In the genomic region with DNA sequence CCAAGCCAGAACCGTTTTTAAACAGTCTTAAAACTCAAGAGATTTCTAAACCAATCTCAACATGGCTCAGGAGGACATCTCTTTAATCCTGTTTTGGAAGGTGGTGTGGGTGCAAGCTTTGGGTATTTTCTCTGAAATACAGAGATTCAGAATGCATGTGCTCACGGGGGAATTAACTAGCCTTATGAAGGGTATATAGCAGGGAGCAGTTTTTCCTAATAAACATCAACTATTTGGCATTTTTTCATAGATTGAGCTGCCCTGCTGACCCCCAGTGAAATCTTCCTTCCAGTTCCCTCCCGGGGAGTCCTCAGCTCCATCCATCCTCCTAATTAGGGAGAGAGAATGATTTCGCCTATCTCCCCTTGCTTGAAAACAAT, we compare ENCODE assay signal across 12 cellular contexts.
DNase-seq lines count a peak whose midpoint lies in the region; ATAC-seq and TF ChIP-seq lines count a peak whose summit lies in the region.
"Had no signal": no experiment of that assay in that cellular context is flagged by ENCODE, and none has a peak within 500 bp of the region (broad histone marks: within the 10 kb centered on the region; RNA-seq: fewer than 3 reads in every experiment).

No MANE protein-coding gene starts in this region.

- intact Hi-C loops in thyroid gland (cut with DNase I), result no loop called here

- no peak for ATAC-seq in GM21423 (IDR thresholded peaks at IDR 0.05; ENCODE audit: unreplicated experiment)
- ATAC-seq: activated CD4-positive, alpha-beta T cell treated with anti-CD3 and anti-CD28 coated beads for 36 hours had no signal

- TF ChIP-seq CTCF in brain microvascular endothelial cell (IDR thresholded peaks at IDR 0.05; ENCODE audit: low read depth, low read length, missing control alignments) (no peak), thyroid gland (IDR thresholded peaks at IDR 0.05) (no peak)

- H3K4me3 ChIP-seq in brain microvascular endothelial cell (ENCODE audit: low read depth, low read length) (peak overlapping the region; percentile 1), mucosa of rectum (ENCODE audit: low read length in 2 of 2) (no peak overlapping the region), thyroid gland (replicated peaks in 1 of 3) (no peak overlapping the region)

- H3K9me3 ChIP-seq in mucosa of rectum (ENCODE audit: control insufficient read depth in 2 of 2, low read length in 2 of 2), result no peaks in the 10 kb centered on the region
- H3K9me3 ChIP-seq in thyroid gland, result no peaks in the 10 kb centered on the region

- H3K27me3 ChIP-seq in brain microvascular endothelial cell (replicated peaks) (no peaks in the 10 kb centered on the region), mucosa of rectum (ENCODE audit: control insufficient read depth in 2 of 2, insufficient read depth in 2 of 2, low read length in 2 of 2) (no peaks in the 10 kb centered on the region), thyroid gland (no peaks in the 10 kb centered on the region)

- H3K4me1 ChIP-seq in mucosa of rectum (ENCODE audit: control insufficient read depth in 2 of 2, insufficient read depth in 2 of 2, low read length in 2 of 2) (peaks cover 19 to 31% of the 10 kb centered on the region in 2 donors), thyroid gland (peaks cover 65 to 79% of the 10 kb centered on the region in 2 donors)

- TF ChIP-seq POLR2A in thyroid gland (IDR thresholded peaks at IDR 0.05), result peak in 1 of 2 donors; percentile 48

- in situ Hi-C loops in brain microvascular endothelial cell (cut with HindIII; ENCODE audit: low pct_ligation_motif_present, low sequenced_read_pairs), result no loop called here

- 30 to 31% methylated on average over 4 of the region's 4 CpGs for WGBS in thyroid gland, 2 donors

- H3K36me3 ChIP-seq in brain microvascular endothelial cell (replicated peaks) (peaks cover 2% of the 10 kb centered on the region), mucosa of rectum (ENCODE audit: control insufficient read depth in 2 of 2, insufficient read depth in 2 of 2, low read length in 2 of 2) (no peaks in the 10 kb centered on the region), thyroid gland (no peaks in the 10 kb centered on the region)

- no peak overlapping the region for H3K9ac ChIP-seq in mucosa of rectum (ENCODE audit: low read depth in 1 of 2, low read length in 2 of 2)

- H3K27ac ChIP-seq in brain microvascular endothelial cell (peak overlapping the region; percentile 82), mucosa of rectum (ENCODE audit: low read depth in 2 of 2, low read length in 2 of 2) (peak overlapping the region; percentile 8 to 43), thyroid gland (peak overlapping the region; percentile 87 to 92 (median 87))

- DNase-seq in NCI-H2171 treated with DMSO at 0.1 percent for 48 hours (lab: John Stamatoyannopoulos, UW), result peak; percentile 48
- DNase-seq in NCI-H2171 (lab: John Stamatoyannopoulos, UW), result no peak
- no peak for DNase-seq in brain microvascular endothelial cell
- no peak for DNase-seq in thyroid gland
- no peak for DNase-seq in NCI-H446 treated with DMSO at 0.1 percent for 48 hours (lab: John Stamatoyannopoulos, UW)
- no peak for DNase-seq in EL
- DNase-seq: 8988T; activated CD4-positive, alpha-beta T cell treated with anti-CD3 and anti-CD28 coated beads for 36 hours; activated gamma-delta T cell; stimulated activated CD4-positive, alpha-beta T cell treated with anti-CD3 and anti-CD28 coated beads, Interleukin-12 subunit alpha, Interleukin-12 subunit beta, amount 100 ng/mL, for 4 hours had no signal

Comparison
In these comparisons a context has a peak if more than half of its experiments do, and no peak if none do; other contexts are left out.
1. H3K27ac ChIP-seq: peak in every context shown above with its lines; median percentile 87 in thyroid gland; 82 in brain microvascular endothelial cell; 26 in mucosa of rectum.